In the genomic region with DNA sequence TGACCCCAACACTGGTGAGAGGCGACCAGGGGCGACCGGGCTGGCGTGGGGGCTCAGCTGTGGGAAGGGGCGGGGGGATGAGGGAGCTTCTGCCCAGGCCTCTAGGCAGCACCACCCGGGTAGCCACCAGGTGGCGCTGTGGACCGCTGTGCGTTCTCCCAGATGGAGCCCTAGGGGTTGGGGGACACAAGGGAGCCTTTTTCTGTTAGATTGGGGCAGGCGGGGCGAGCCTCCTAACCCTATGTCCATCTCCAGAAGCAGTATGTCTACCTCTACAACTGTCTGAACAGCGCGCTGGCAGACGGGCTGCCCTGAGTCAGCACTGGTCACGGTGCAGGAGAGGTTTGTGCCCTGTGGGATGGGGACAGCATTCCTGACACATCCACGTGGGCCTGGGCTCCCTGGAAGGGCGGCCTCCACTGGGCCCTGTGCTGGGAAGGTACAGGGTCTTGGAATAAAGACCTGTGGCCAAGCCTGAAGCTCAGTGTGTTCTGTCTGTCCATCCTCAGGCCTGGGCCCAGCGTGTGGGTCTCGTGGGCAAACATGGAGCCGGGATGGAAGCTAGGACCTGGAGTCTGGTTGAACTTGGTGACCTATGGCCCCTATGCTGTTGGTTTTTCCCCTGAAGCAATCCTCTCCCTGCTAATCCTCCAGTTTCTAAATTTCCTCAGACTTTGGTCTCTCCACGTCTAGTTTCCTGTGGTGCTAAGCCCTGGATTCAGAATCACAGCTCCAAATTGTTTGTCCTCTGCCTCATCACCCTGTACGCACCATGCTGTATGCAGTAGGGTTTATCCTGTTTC, we compare ENCODE assay signal across 1 cellular context.
A peak's percentile ranks its signal among the peaks of the same experiment; 100 is the strongest.
TF ChIP-seq lines count a peak whose summit lies in the region.

No MANE protein-coding gene starts in this region.

TF ChIP-seq in WTC11, 78 proteins besides CTCF, POLR2A, EP300 and RAD21 (continued from another document):
- TF ChIP-seq, protein P1, sequence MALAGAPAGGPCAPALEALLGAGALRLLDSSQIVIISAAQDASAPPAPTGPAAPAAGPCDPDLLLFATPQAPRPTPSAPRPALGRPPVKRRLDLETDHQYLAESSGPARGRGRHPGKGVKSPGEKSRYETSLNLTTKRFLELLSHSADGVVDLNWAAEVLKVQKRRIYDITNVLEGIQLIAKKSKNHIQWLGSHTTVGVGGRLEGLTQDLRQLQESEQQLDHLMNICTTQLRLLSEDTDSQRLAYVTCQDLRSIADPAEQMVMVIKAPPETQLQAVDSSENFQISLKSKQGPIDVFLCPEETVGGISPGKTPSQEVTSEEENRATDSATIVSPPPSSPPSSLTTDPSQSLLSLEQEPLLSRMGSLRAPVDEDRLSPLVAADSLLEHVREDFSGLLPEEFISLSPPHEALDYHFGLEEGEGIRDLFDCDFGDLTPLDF (CRISPR knock-in tag; IDR thresholded peaks at IDR 0.05) = 0 out of 2 replicates have a peak, but pooled peaks have one; percentile 28
- no peak for TF ChIP-seq NR1H2 (CRISPR knock-in tag; IDR thresholded peaks at IDR 0.05)
